14 cellular contexts compared by ENCODE assay signal in genomic region chr5:2251298-2251697, GRCh38.
DNase-seq lines count a peak whose midpoint lies in the region; ATAC-seq and TF ChIP-seq lines count a peak whose summit lies in the region.
"Had no signal": no experiment of that assay in that cellular context is flagged by ENCODE, and none has a peak within 500 bp of the region (broad histone marks: within the 10 kb centered on the region; RNA-seq: fewer than 3 reads in every experiment).

No MANE protein-coding gene starts in this region.

- H3K4me3 ChIP-seq in neuronal stem cell (ENCODE audit: low read length in 2 of 2) = no peak overlapping the region
- H3K4me3 ChIP-seq: A549 had no signal

- H3K9me3 ChIP-seq in neuronal stem cell (replicated peaks in 1 of 2; ENCODE audit: control insufficient read depth in 2 of 2, insufficient read depth in 1 of 2, low read depth in 1 of 2, low read length in 2 of 2) = peaks cover 0 to 3% of the 10 kb centered on the region in 2 donors
- H3K9me3 ChIP-seq: A549 had no signal

- no peak overlapping the region for H3K23ac ChIP-seq in neuronal stem cell (ENCODE audit: low read depth, low read length, poor library complexity)

- no peak for DNase-seq in Right ventricle myocardium inferior (ENCODE audit: missing footprints)
- DNase-seq in left cardiac atrium = no peak
- peak; percentile 63 for DNase-seq in chondrocyte (ENCODE audit: low spot score)
- no peak for DNase-seq in neuronal stem cell (ENCODE audit: low spot score)
- DNase-seq in NCI-H2107 (lab: John Stamatoyannopoulos, UW) = no peak
- no peak for DNase-seq in NCI-H526 treated with DMSO at 0.1 percent for 48 hours (lab: John Stamatoyannopoulos, UW)
- DNase-seq in T-helper 2 cell = no peak
- DNase-seq: AML-193; CD8-positive, alpha-beta T cell; GDM1; H9; IMR-90 had no signal

- H3K4me1 ChIP-seq in neuronal stem cell (ENCODE audit: control insufficient read depth in 2 of 2, insufficient read depth in 1 of 2, low read depth in 1 of 2, low read length in 2 of 2) = peaks cover 4 to 16% of the 10 kb centered on the region in 2 donors
- H3K4me1 ChIP-seq: A549 had no signal

- peak overlapping the region; percentile 50 for H3K9ac ChIP-seq in neuronal stem cell (ENCODE audit: low read depth, low read length, poor library complexity)

- no peaks in the 10 kb centered on the region for H3K27me3 ChIP-seq in neuronal stem cell (ENCODE audit: control insufficient read depth in 3 of 3, insufficient read depth in 3 of 3, low read depth in 1 of 3, low read length in 3 of 3)

- no peak overlapping the region for H2BK120ac ChIP-seq in neuronal stem cell (ENCODE audit: low read depth, low read length)

- H4K8ac ChIP-seq in neuronal stem cell (ENCODE audit: low read depth, low read length) = no peak overlapping the region

- no peak overlapping the region for H2BK12ac ChIP-seq in neuronal stem cell (ENCODE audit: low read length)

- no peak overlapping the region for H3K27ac Mint-ChIP-seq in chondrocyte (ENCODE audit: unreplicated experiment)
- H3K27ac Mint-ChIP-seq: CD8-positive, alpha-beta T cell; H9 had no signal

- H2BK15ac ChIP-seq in neuronal stem cell (ENCODE audit: low read length) = peak overlapping the region; percentile 81

- no CpG with 5 or more reads among the region's 7 CpGs for WGBS in neuronal stem cell (ENCODE audit: extremely low coverage in 2 of 2, insufficient read length in 2 of 2, insufficient replicate concordance in 1 of 2), 2 donors

- no peaks in the 10 kb centered on the region for H3K79me1 ChIP-seq in neuronal stem cell (ENCODE audit: low read depth, low read length)

- H3K36me3 Mint-ChIP-seq in chondrocyte (ENCODE audit: low read depth) = no peaks in the 10 kb centered on the region
- H3K36me3 Mint-ChIP-seq: CD8-positive, alpha-beta T cell had no signal

- H3K18ac ChIP-seq in neuronal stem cell (ENCODE audit: low read length) = peak overlapping the region; percentile 42

- H3K4me3 Mint-ChIP-seq in chondrocyte (ENCODE audit: unreplicated experiment) = no peak overlapping the region
- H3K4me3 Mint-ChIP-seq: CD8-positive, alpha-beta T cell; H9 had no signal

- H3K4ac ChIP-seq in neuronal stem cell (ENCODE audit: low read length) = no peak overlapping the region

- no peak overlapping the region for H2BK5ac ChIP-seq in neuronal stem cell (ENCODE audit: low read length)

- H3K36me3 ChIP-seq in neuronal stem cell (replicated peaks in 1 of 2; ENCODE audit: control insufficient read depth in 2 of 2, insufficient read depth in 2 of 2, low read length in 2 of 2) = no peaks in the 10 kb centered on the region

- intact Hi-C loops in Right ventricle myocardium inferior (cut with DNase I) = no loop called here
- intact Hi-C loops in left cardiac atrium (cut with DNase I) = no loop called here

- no peak overlapping the region for H3K14ac ChIP-seq in neuronal stem cell (ENCODE audit: low read length)

- no peaks in the 10 kb centered on the region for H3K4me1 Mint-ChIP-seq in chondrocyte (ENCODE audit: low read depth)

- no peak overlapping the region for H4K91ac ChIP-seq in neuronal stem cell (ENCODE audit: low read depth, low read length, poor library complexity)

- peak; percentile 34 for ATAC-seq in Right ventricle myocardium inferior
- ATAC-seq in left cardiac atrium = no peak
- ATAC-seq: A549; CD8-positive, alpha-beta T cell had no signal

- no peak overlapping the region for H3K4me2 ChIP-seq in neuronal stem cell (ENCODE audit: insufficient read depth, low read length, poor library complexity, severe bottlenecking)
- H3K4me2 ChIP-seq: A549 had no signal

- TF ChIP-seq CTCF in chondrocyte (IDR thresholded peaks at IDR 0.05) = no peak

- peaks cover 12% of the 10 kb centered on the region for H3K9me3 Mint-ChIP-seq in chondrocyte (ENCODE audit: low read depth)

- peaks cover 2% of the 10 kb centered on the region for H3K27me3 Mint-ChIP-seq in chondrocyte (ENCODE audit: low read depth)

- H2AK5ac ChIP-seq in neuronal stem cell (ENCODE audit: low read depth, low read length) = peak overlapping the region; percentile 42

- peak overlapping the region; percentile 50 for H2AFZ ChIP-seq in neuronal stem cell (ENCODE audit: low read length)

- no peak overlapping the region for H3K27ac ChIP-seq in neuronal stem cell (replicated peaks; ENCODE audit: low read length)
- H3K27ac ChIP-seq: 22Rv1, A549 had no signal
